ENCODE assay signal across 10 cellular contexts in genomic region chr10:13102002-13102794, GRCh38. TPM values are rescaled to one million over a fixed set of nuclear protein-coding genes. Genes with fewer than 3 reads are reported as not detected.
DNase-seq lines count a peak whose midpoint lies in the region; ATAC-seq and TF ChIP-seq lines count a peak whose summit lies in the region.
"Had no signal": no experiment of that assay in that cellular context is flagged by ENCODE, and none has a peak within 500 bp of the region (broad histone marks: within the 10 kb centered on the region; RNA-seq: fewer than 3 reads in every experiment).

No MANE protein-coding gene starts in this region.

- H3K4me3 ChIP-seq in mammary epithelial cell (replicated peaks in 1 of 3; ENCODE audit: insufficient read depth in 1 of 3, low read depth in 2 of 3, low read length in 3 of 3) = no peak overlapping the region
- peak overlapping the region; percentile 28 to 73 (median 63) for H3K4me3 ChIP-seq in liver (ENCODE audit: low read depth in 1 of 3, low read length in 3 of 3)
- peak overlapping the region in 1 of 4 donors; percentile 86 for H3K4me3 ChIP-seq in transverse colon

- ATAC-seq in activated T-cell treated with anti-CD3 and anti-CD28 coated beads, Interleukin-2, amount 50 U/mL, for 4 hours = no peak

- DNase-seq in activated T-cell treated with anti-CD3 and anti-CD28 coated beads, Interleukin-2, amount 50 U/mL, for 4 hours = no peak
- DNase-seq in activated T-cell treated with anti-CD3 and anti-CD28 coated beads, Interleukin-2, amount 50 U/mL, for 48 hours = no peak
- DNase-seq in mammary epithelial cell (no peak), transverse colon (no peak), kidney glomerular epithelial cell (lab: John Stamatoyannopoulos, UW) (no peak)
- DNase-seq in effector CD8-positive, alpha-beta T cell (lab: John Stamatoyannopoulos, UW) = no peak
- no peak for DNase-seq in activated naive CD4-positive, alpha-beta T cell treated with Interleukin-2 at 50 U/mL for 16 hours
- DNase-seq: occipital lobe, SIG-M5 had no signal

- dilution Hi-C loops in mammary epithelial cell (cut with HindIII; ENCODE audit: low sequenced_read_pairs) = no loop called here

- peaks cover 2% of the 10 kb centered on the region for H3K36me3 Mint-ChIP-seq in activated T-cell treated with anti-CD3 and anti-CD28 coated beads, Interleukin-2, amount 50 U/mL, for 4 hours (ENCODE audit: insufficient read depth)

- intact Hi-C loops in mammary epithelial cell (cut with micrococcal nuclease) (no loop called here), transverse colon (cut with DNase I; ENCODE audit: low total_unique reads) (no loop called here)

- peak overlapping the region; percentile 48 for H3K4me3 Mint-ChIP-seq in activated T-cell treated with anti-CD3 and anti-CD28 coated beads, Interleukin-2, amount 50 U/mL, for 4 hours

- peaks cover 64% of the 10 kb centered on the region for H3K4me1 Mint-ChIP-seq in activated T-cell treated with anti-CD3 and anti-CD28 coated beads, Interleukin-2, amount 50 U/mL, for 4 hours (ENCODE audit: low read depth)

- TF ChIP-seq EP300 in transverse colon (IDR thresholded peaks at IDR 0.05; ENCODE audit: low read depth) = no peak

- H3K36me3 ChIP-seq in mammary epithelial cell (ENCODE audit: insufficient read depth, low read length) (no peaks in the 10 kb centered on the region), liver (ENCODE audit: control insufficient read depth in 4 of 4, insufficient read depth in 3 of 4, low read depth in 1 of 4, low read length in 3 of 4) (peaks cover 0 to 1% (median 0%) of the 10 kb centered on the region in 4 donors), transverse colon (no peaks in the 10 kb centered on the region)

- no peaks in the 10 kb centered on the region for H3K9me3 Mint-ChIP-seq in activated T-cell treated with anti-CD3 and anti-CD28 coated beads, Interleukin-2, amount 50 U/mL, for 4 hours

- CTCF ChIA-PET in mammary epithelial cell (lab: Charles Lee; ENCODE audit: low non-redundant PET) = no interaction called here

- no TSS peak for BruUV-seq in mammary epithelial cell (replicated peaks; lab: Mats Ljungman, UMichigan)

- 90% methylated on average over 12 of the region's 13 CpGs for WGBS in mammary epithelial cell (ENCODE audit: low coverage, missing lambda C conversion rate)
- 24% methylated on average over 13 of the region's 13 CpGs for WGBS in liver
- WGBS in transverse colon (ENCODE audit: low coverage in 1 of 2), 2 donors = 68 to 70% methylated on average over 8 to 13 of the region's 13 CpGs

- H4K20me1 ChIP-seq in mammary epithelial cell (ENCODE audit: insufficient read depth, low read length) = no peaks in the 10 kb centered on the region

- TF ChIP-seq CTCF in mammary epithelial cell (conservative IDR thresholded peaks at IDR 0.05 in 1 of 2, IDR thresholded peaks at IDR 0.05 in 1 of 2; ENCODE audit: extremely low read depth in 1 of 2, insufficient read depth in 1 of 2, low read depth in 1 of 2, low read length in 2 of 2) (no peak), liver (IDR thresholded peaks at IDR 0.05; ENCODE audit: low read depth, low read length, missing input control) (no peak), transverse colon (IDR thresholded peaks at IDR 0.05) (no peak)

- H3K27me3 ChIP-seq in mammary epithelial cell (ENCODE audit: insufficient read depth, low read length) = no peaks in the 10 kb centered on the region
- H3K27me3 ChIP-seq in liver (ENCODE audit: control insufficient read depth in 4 of 4, insufficient read depth in 4 of 4, low read length in 3 of 4) = no peaks in the 10 kb centered on the region
- H3K27me3 ChIP-seq in transverse colon = no peaks in the 10 kb centered on the region

- H3K9me3 ChIP-seq in mammary epithelial cell (replicated peaks; ENCODE audit: insufficient read depth, low read length) (no peaks in the 10 kb centered on the region), liver (ENCODE audit: control insufficient read depth in 4 of 4, low read length in 3 of 4) (no peaks in the 10 kb centered on the region), transverse colon (no peaks in the 10 kb centered on the region)

- H3K27me3 Mint-ChIP-seq in activated T-cell treated with anti-CD3 and anti-CD28 coated beads, Interleukin-2, amount 50 U/mL, for 4 hours (ENCODE audit: low read depth) = no peaks in the 10 kb centered on the region

- H3K9ac ChIP-seq in mammary epithelial cell (ENCODE audit: insufficient read depth, low read length) (no peak overlapping the region), liver (ENCODE audit: low read depth in 1 of 2, low read length in 2 of 2) (peak overlapping the region; percentile 44 to 93)

- H3K4me1 ChIP-seq in mammary epithelial cell (ENCODE audit: insufficient read depth, low read length) (peaks cover 6% of the 10 kb centered on the region), liver (ENCODE audit: control insufficient read depth in 4 of 4, insufficient read depth in 4 of 4, low read length in 3 of 4) (peaks cover 4 to 50% (median 30%) of the 10 kb centered on the region in 4 donors), transverse colon (peaks cover 3 to 50% (median 21%) of the 10 kb centered on the region in 4 donors)

- peak overlapping the region; percentile 49 for H3K4me2 ChIP-seq in mammary epithelial cell (ENCODE audit: insufficient read depth, low read depth, low read length)

- no peak overlapping the region for H2AFZ ChIP-seq in mammary epithelial cell (ENCODE audit: low read depth, low read length)

- no peak for TF ChIP-seq POLR2A in transverse colon (IDR thresholded peaks at IDR 0.05)

- TF ChIP-seq RAD21 in liver (IDR thresholded peaks at IDR 0.05) = peak in 1 of 2 donors; percentile 10

- in situ Hi-C loops in mammary epithelial cell (cut with MboI; ENCODE audit: low sequenced_read_pairs in 2 of 2) = no loop called here
- in situ Hi-C loops in transverse colon (cut with MboI; ENCODE audit: low pct_ligation_motif_present in 1 of 4, low pct_unique_long_range_greater_than_20kb in 1 of 4, low sequenced_read_pairs in 3 of 4) = no loop called here

- peaks cover 60% of the 10 kb centered on the region for H3K79me2 ChIP-seq in mammary epithelial cell (ENCODE audit: insufficient read depth, low read length)

- H3K27ac ChIP-seq in mammary epithelial cell (ENCODE audit: insufficient read depth, low read depth, low read length) (no peak overlapping the region), liver (ENCODE audit: low read depth in 1 of 2, low read length in 2 of 2) (peak overlapping the region; percentile 88 to 98), transverse colon (peak overlapping the region; percentile 47 to 94 (median 92))

TF ChIP-seq in liver, 16 proteins besides CTCF, POLR2A, EP300 and RAD21 (continues in another document):
- TF ChIP-seq JUND (IDR thresholded peaks at IDR 0.05) (peak; percentile 89 to 92), YY1 (IDR thresholded peaks at IDR 0.05) (peak; percentile 82), GABPA (IDR thresholded peaks at IDR 0.05 in 1 of 2, conservative IDR thresholded peaks at IDR 0.05 in 1 of 2) (peak in 1 of 2 donors; percentile 25), FOXA1 (IDR thresholded peaks at IDR 0.05) (peak; percentile 25), SP1 (IDR thresholded peaks at IDR 0.05) (peak; percentile 95), EGR1 (IDR thresholded peaks at IDR 0.05; ENCODE audit: low read depth in 2 of 2) (no peak), HNF4G (IDR thresholded peaks at IDR 0.05) (peak; percentile 60), NR2F2 (IDR thresholded peaks at IDR 0.05) (peak; percentile 69), TAF1 (conservative IDR thresholded peaks at IDR 0.05) (peak; percentile 52), ZBTB33 (IDR thresholded peaks at IDR 0.05) (peak; percentile 69), MAX (IDR thresholded peaks at IDR 0.05) (peak; percentile 79), RXRA (IDR thresholded peaks at IDR 0.05) (peak; percentile 97 to 99), HNF4A (conservative IDR thresholded peaks at IDR 0.05) (peak; percentile 85 to 91)

RNA-seq across cellular contexts. Expression of gene OPTN, which starts 2.2 kb away (rescaled TPM):
- total RNA-seq in activated T-cell treated with anti-CD3 and anti-CD28 coated beads, Interleukin-2, amount 50 U/mL, for 4 hours = 10 to 100 TPM; 14.6 to 29.0 (median 16.2) TPM
- total RNA-seq in mammary epithelial cell (100 to 1,000 TPM in 1 of 2 donors, 10 to 100 TPM in 1; 60.0 to 142 TPM), liver (10 to 100 TPM; 26.7 to 41.6 TPM), transverse colon (10 to 100 TPM; 39.2 to 74.8 (median 66.3) TPM)
- polyA plus RNA-seq in mammary epithelial cell (31.2 TPM), liver (10 to 100 TPM; 21.5 to 42.0 TPM)
- 59.5 TPM for polyA minus RNA-seq in mammary epithelial cell

RNA-seq across cellular contexts. Expression of gene MCM10, which starts 59.2 kb away (rescaled TPM):
- 10 to 100 TPM; 39.3 to 66.9 (median 55.4) TPM for total RNA-seq in activated T-cell treated with anti-CD3 and anti-CD28 coated beads, Interleukin-2, amount 50 U/mL, for 4 hours
- total RNA-seq in mammary epithelial cell (10 to 100 TPM in 1 of 2 donors, 1 to 10 TPM in 1; 1.5 to 25.4 TPM), liver (10 to 100 TPM in 1 of 2 donors, under 1 TPM in 1; under 0.01 to 10.0 TPM), transverse colon (under 1 TPM; 0.41 to 0.75 (median 0.62) TPM)
- polyA plus RNA-seq in mammary epithelial cell (13.2 TPM), liver (under 1 TPM; 0.32 to 0.37 TPM)
- 35.0 TPM for polyA minus RNA-seq in mammary epithelial cell

Comparison
In these comparisons a context has a peak if more than half of its experiments do, and no peak if none do; other contexts are left out.
1. H3K4me3 ChIP-seq: peak in liver (3 of 3); none in mammary epithelial cell (0 of 3).